ENCODE assay signal across 1 cellular context in the genomic region with DNA sequence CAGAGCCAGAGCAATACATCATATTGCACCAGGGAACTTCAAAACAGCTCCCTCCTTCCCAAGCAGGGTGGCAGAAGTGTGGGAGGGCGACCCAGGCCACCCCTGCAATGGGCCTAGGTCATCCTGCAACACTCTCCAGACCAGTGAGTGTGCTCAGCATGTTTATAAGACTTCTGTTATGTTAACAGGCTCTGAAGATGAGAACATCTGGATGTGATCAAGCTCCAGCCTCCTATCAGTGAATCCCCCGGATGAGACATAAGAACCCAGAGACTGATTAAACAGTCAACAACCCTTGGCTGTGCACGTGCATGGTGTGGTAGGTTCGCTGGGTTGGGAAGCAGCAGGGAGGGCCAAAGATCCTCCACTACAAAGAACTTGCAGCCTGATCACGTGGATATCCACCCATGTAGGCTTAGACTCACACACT.
A peak's percentile ranks its signal among the peaks of the same experiment; 100 is the strongest.
TF ChIP-seq lines count a peak whose summit lies in the region.

No MANE protein-coding gene starts in this region.

TF ChIP-seq in SK-N-SH, 30 proteins besides CTCF, POLR2A, EP300 and RAD21:
- TF ChIP-seq, protein P1, sequence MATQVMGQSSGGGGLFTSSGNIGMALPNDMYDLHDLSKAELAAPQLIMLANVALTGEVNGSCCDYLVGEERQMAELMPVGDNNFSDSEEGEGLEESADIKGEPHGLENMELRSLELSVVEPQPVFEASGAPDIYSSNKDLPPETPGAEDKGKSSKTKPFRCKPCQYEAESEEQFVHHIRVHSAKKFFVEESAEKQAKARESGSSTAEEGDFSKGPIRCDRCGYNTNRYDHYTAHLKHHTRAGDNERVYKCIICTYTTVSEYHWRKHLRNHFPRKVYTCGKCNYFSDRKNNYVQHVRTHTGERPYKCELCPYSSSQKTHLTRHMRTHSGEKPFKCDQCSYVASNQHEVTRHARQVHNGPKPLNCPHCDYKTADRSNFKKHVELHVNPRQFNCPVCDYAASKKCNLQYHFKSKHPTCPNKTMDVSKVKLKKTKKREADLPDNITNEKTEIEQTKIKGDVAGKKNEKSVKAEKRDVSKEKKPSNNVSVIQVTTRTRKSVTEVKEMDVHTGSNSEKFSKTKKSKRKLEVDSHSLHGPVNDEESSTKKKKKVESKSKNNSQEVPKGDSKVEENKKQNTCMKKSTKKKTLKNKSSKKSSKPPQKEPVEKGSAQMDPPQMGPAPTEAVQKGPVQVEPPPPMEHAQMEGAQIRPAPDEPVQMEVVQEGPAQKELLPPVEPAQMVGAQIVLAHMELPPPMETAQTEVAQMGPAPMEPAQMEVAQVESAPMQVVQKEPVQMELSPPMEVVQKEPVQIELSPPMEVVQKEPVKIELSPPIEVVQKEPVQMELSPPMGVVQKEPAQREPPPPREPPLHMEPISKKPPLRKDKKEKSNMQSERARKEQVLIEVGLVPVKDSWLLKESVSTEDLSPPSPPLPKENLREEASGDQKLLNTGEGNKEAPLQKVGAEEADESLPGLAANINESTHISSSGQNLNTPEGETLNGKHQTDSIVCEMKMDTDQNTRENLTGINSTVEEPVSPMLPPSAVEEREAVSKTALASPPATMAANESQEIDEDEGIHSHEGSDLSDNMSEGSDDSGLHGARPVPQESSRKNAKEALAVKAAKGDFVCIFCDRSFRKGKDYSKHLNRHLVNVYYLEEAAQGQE (IDR thresholded peaks at IDR 0.05; ENCODE audit: low read depth, low read length), result no peak
- TF ChIP-seq, protein P2, sequence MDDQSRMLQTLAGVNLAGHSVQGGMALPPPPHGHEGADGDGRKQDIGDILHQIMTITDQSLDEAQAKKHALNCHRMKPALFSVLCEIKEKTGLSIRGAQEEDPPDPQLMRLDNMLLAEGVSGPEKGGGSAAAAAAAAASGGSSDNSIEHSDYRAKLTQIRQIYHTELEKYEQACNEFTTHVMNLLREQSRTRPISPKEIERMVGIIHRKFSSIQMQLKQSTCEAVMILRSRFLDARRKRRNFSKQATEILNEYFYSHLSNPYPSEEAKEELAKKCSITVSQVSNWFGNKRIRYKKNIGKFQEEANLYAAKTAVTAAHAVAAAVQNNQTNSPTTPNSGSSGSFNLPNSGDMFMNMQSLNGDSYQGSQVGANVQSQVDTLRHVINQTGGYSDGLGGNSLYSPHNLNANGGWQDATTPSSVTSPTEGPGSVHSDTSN (IDR thresholded peaks at IDR 0.05), result 0 out of 2 replicates have a peak, but pooled peaks have one; percentile 11
- TF ChIP-seq MXI1 (IDR thresholded peaks at IDR 0.05; ENCODE audit: low read depth, low read length) (peak; percentile 51; the same call in 1 of the 2 replicates), TCF12 (IDR thresholded peaks at IDR 0.05) (peak; percentile 90), GATA2 (CRISPR knock-in tag; IDR thresholded peaks at IDR 0.05) (no peak), CHD2 (IDR thresholded peaks at IDR 0.05; ENCODE audit: low read length, partially characterized antibody) (no peak), MEF2A (IDR thresholded peaks at IDR 0.05; ENCODE audit: borderline replicate concordance, low read depth) (no peak)
- TF ChIP-seq, protein P3, sequence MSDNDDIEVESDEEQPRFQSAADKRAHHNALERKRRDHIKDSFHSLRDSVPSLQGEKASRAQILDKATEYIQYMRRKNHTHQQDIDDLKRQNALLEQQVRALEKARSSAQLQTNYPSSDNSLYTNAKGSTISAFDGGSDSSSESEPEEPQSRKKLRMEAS (IDR thresholded peaks at IDR 0.05; ENCODE audit: low read depth), result peak; percentile 64; the same call in 1 of the 2 replicates
